Comparison of ENCODE assay signal across 9 cellular contexts in the genomic region with DNA sequence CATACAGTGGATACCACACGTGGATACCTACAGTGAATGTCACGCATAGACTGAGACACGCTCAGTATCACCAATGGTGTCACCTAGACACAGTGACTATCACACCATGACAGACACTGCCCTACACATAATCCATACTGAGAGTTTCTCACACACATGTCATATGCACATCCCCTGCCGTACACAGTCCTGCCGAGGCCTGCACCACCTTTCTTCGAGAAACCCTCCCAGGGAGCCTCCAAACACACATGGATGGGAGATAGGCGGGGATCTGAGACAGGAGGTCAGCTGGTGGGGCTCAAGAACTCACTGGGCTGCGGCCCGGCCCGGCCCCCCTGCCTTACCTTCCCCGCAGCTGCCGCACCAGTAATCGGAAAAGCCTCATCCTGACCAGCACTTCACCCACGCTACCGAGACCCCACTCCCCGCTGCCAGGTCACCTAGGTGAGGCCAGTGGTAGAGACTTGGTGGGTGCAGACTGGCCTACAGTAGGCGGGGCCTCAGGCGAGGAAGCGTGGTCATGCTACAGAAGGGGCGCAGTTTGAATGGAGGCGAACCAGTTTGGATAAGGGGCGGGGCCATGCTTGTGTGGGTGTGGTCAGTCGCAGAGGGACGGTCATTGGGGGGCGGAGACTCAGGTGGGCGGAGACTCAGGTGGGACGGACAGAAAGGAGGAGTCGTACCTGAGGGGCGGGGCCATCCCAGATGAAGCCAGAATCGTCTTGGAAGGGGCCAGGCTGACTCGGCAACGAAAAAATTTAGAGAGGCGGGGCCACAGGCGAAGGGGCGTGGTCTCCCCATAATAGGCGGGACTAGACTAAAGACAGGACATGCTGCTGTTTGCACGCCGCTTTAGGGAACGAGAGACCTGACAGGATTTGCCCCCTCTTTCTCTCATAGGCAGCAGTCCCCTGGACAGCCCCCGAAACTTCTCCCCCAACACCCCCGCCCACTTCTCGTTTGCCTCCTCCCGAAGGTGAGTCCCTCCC. TPM values are rescaled to one million over a fixed set of nuclear protein-coding genes. Genes with fewer than 3 reads are reported as not detected.
DNase-seq lines count a peak whose midpoint lies in the region; ATAC-seq and TF ChIP-seq lines count a peak whose summit lies in the region.
"Had no signal": no experiment of that assay in that cellular context is flagged by ENCODE, and none has a peak within 500 bp of the region (broad histone marks: within the 10 kb centered on the region; RNA-seq: fewer than 3 reads in every experiment).

No MANE protein-coding gene starts in this region.

- intact Hi-C loops in lower leg skin (cut with DNase I; ENCODE audit: low total_unique reads): loop anchor here (5.0 kb wide), 1 partner anchor 73 kb away; no protein-coding TSS in a partner anchor

- TF ChIP-seq POLR2A in lower leg skin (IDR thresholded peaks at IDR 0.05): no peak

- H3K27me3 Mint-ChIP-seq in H9 (ENCODE audit: low read depth) (peaks cover 15% of the 10 kb centered on the region), type B pancreatic cell (peaks cover 77% of the 10 kb centered on the region)

- H3K4me3 ChIP-seq in BLaER1: peak overlapping the region; percentile 28; the same call in 1 of the 2 replicates
- no peak overlapping the region for H3K4me3 ChIP-seq in SJSA1
- peak overlapping the region; percentile 16 for H3K4me3 ChIP-seq in lower leg skin (ENCODE audit: low read depth, poor library complexity, severe bottlenecking)

- H2AK5ac ChIP-seq in H9 (ENCODE audit: insufficient read length, low read length): no peak overlapping the region

- no peak overlapping the region for H2BK12ac ChIP-seq in H9 (ENCODE audit: insufficient read length, low read depth, low read length)

- H3K27me3 ChIP-seq in BLaER1 (peaks cover 81% of the 10 kb centered on the region), H9 (ENCODE audit: insufficient read depth, low read length) (no peaks in the 10 kb centered on the region), SJSA1 (replicated peaks) (peaks cover 65% of the 10 kb centered on the region)

- H3K4me1 ChIP-seq in BLaER1: peaks cover 36% of the 10 kb centered on the region
- peaks cover 2% of the 10 kb centered on the region; the same call in 1 of the 2 replicates for H3K4me1 ChIP-seq in H9 (ENCODE audit: insufficient read depth, low read length)
- peaks cover 20% of the 10 kb centered on the region for H3K4me1 ChIP-seq in SJSA1 (replicated peaks)

- H4K5ac ChIP-seq in H9 (ENCODE audit: insufficient read length, low read depth, low read length): no peak overlapping the region

- no peak overlapping the region for H3K56ac ChIP-seq in H9 (ENCODE audit: insufficient read length, low read depth, low read length)

- H3K36me3 ChIP-seq in BLaER1 (no peaks in the 10 kb centered on the region), SJSA1 (no peaks in the 10 kb centered on the region)
- H3K36me3 ChIP-seq: neutrophil had no signal

- no peak overlapping the region for H2BK20ac ChIP-seq in H9 (ENCODE audit: low read depth, low read length, poor library complexity, severe bottlenecking)

- no peak overlapping the region for H2BK15ac ChIP-seq in H9 (ENCODE audit: low read depth, low read length)

- peaks cover 0 to 8% (median 8%) of the 10 kb centered on the region in 3 experiments; a peak in 6 of 7 replicates for H3K36me3 Mint-ChIP-seq in H9 (ENCODE audit: insufficient read depth in 1 of 3, low read depth in 3 of 3)
- H3K36me3 Mint-ChIP-seq in type B pancreatic cell: no peaks in the 10 kb centered on the region

- H3K23me2 ChIP-seq in H9 (ENCODE audit: insufficient read length, low read depth, low read length, poor library complexity, severe bottlenecking): peaks cover 2% of the 10 kb centered on the region

- no peaks in the 10 kb centered on the region for H3K79me1 ChIP-seq in H9 (ENCODE audit: insufficient read depth, low read depth, low read length, poor library complexity, severe bottlenecking)

- no peak for ATAC-seq in HG02759 (IDR thresholded peaks at IDR 0.05; ENCODE audit: unreplicated experiment)

- no peak overlapping the region for H4K91ac ChIP-seq in H9 (ENCODE audit: insufficient read length, low read depth, low read length)

- no peak overlapping the region for H2BK120ac ChIP-seq in H9 (ENCODE audit: low read depth, low read length, poor library complexity, severe bottlenecking)

- H3K4me2 ChIP-seq in BLaER1: peak overlapping the region; percentile 66
- peak overlapping the region; percentile 48 for H3K4me2 ChIP-seq in H9 (ENCODE audit: insufficient read depth, insufficient read length, low read length)

- peak; percentile 98 for DNase-seq in H9
- DNase-seq in SJSA1 (ENCODE audit: low read depth in 1 of 2, low spot score in 2 of 2): peak; percentile 28 to 76
- peak; percentile 89 for DNase-seq in cerebellum (ENCODE audit: low spot score)
- peak in 1 of 2 donors; percentile 46 for DNase-seq in lower leg skin (ENCODE audit: low spot score in 2 of 2)
- DNase-seq in type B pancreatic cell (ENCODE audit: extremely low spot score, unreplicated experiment): peak; percentile 87
- no peak for DNase-seq in effector CD4-positive, alpha-beta T cell

- H4K8ac ChIP-seq in H9 (replicated peaks; ENCODE audit: insufficient read length, low read depth, low read length): no peak overlapping the region

- H3K79me2 ChIP-seq in H9 (ENCODE audit: insufficient read depth, low read length): no peaks in the 10 kb centered on the region

- H3K9ac ChIP-seq in BLaER1 (no peak overlapping the region), H9 (ENCODE audit: extremely low read depth, insufficient read length, low read length) (no peak overlapping the region)

- H3K9me3 Mint-ChIP-seq in H9: no peaks in the 10 kb centered on the region; a peak in 1 of 5 replicates
- H3K9me3 Mint-ChIP-seq in type B pancreatic cell: no peaks in the 10 kb centered on the region

- no peak overlapping the region for H3K23ac ChIP-seq in H9 (ENCODE audit: insufficient read length, low read depth, low read length)

- H3K27ac ChIP-seq in BLaER1 (no peak overlapping the region), H9 (ENCODE audit: insufficient read length, low read depth, low read length) (no peak overlapping the region), SJSA1 (no peak overlapping the region)
- H3K27ac ChIP-seq: neutrophil had no signal

- no CpG with 5 or more reads among the region's 43 CpGs for WGBS in H9 (ENCODE audit: extremely low coverage, insufficient read length, low lambda C conversion rate)
- WGBS in lower leg skin, 2 donors: 22 to 23% methylated on average over 43 of the region's 43 CpGs

- peak overlapping the region; percentile 64 to 81 for H3K4me3 Mint-ChIP-seq in H9
- peak overlapping the region; percentile 83 for H3K4me3 Mint-ChIP-seq in type B pancreatic cell

- H2BK5ac ChIP-seq in H9 (ENCODE audit: insufficient read length, low read length): no peak overlapping the region

- no peak overlapping the region for H3T11ph ChIP-seq in H9 (ENCODE audit: low read length)

- H3K9me3 ChIP-seq in BLaER1: no peaks in the 10 kb centered on the region
- H3K9me3 ChIP-seq in H9 (ENCODE audit: control insufficient read depth, low read depth, low read length): no peaks in the 10 kb centered on the region
- no peaks in the 10 kb centered on the region for H3K9me3 ChIP-seq in SJSA1 (replicated peaks)
- H3K9me3 ChIP-seq: neutrophil had no signal

- H3K4me1 Mint-ChIP-seq in H9: peaks cover 35 to 37% of the 10 kb centered on the region in 2 experiments
- peaks cover 26% of the 10 kb centered on the region for H3K4me1 Mint-ChIP-seq in type B pancreatic cell (ENCODE audit: unreplicated experiment)

- H3K4ac ChIP-seq in H9 (ENCODE audit: low read depth, low read length): no peak overlapping the region

- H3K27ac Mint-ChIP-seq in H9 (peak overlapping the region; percentile 95 to 99 (median 99); a peak in 5 of 7 replicates), type B pancreatic cell (peak overlapping the region; percentile 61)

- H4K20me1 ChIP-seq in BLaER1 (peaks cover 48% of the 10 kb centered on the region), H9 (ENCODE audit: control insufficient read depth, insufficient read depth, insufficient read length) (no peaks in the 10 kb centered on the region)

- H2AFZ ChIP-seq in H9 (ENCODE audit: low read length): no peak overlapping the region

- no peak overlapping the region for H3K14ac ChIP-seq in H9 (ENCODE audit: insufficient read depth, low read length)

- H3K18ac ChIP-seq in H9 (ENCODE audit: insufficient read length, low read depth, low read length): no peak overlapping the region

- TF ChIP-seq CTCF in H9 (conservative IDR thresholded peaks at IDR 0.05) (no peak), lower leg skin (IDR thresholded peaks at IDR 0.05) (no peak), type B pancreatic cell (conservative IDR thresholded peaks at IDR 0.05) (no peak)

RNA-seq across cellular contexts. Expression of a gene that starts 2.1 kb away (rescaled TPM):
- total RNA-seq in H9 (2021) (11.8 and 15.1 TPM in 2 replicates), cerebellum (65.7 TPM), lower leg skin (10 to 100 TPM in 2 of 4 donors, 1 to 10 TPM in 2; 5.9 to 20.8 (median 10.3) TPM), type B pancreatic cell (ENCODE audit: low replicate concordance) (1.9 and 3.5 TPM in 2 replicates)
- not detected in 2 replicates for total RNA-seq in SJSA1 (2014; rRNA removed; shearing (Covaris generic))

RNA-seq across cellular contexts. Expression of a gene that starts 6.0 kb away (rescaled TPM):
- total RNA-seq in H9 (2021) (5.6 and 6.4 TPM in 2 replicates), cerebellum (0.64 TPM), lower leg skin (not detected), type B pancreatic cell (ENCODE audit: low replicate concordance) (not detected in 2 replicates)
- total RNA-seq in SJSA1 (2014; rRNA removed; shearing (Covaris generic)): not detected in 2 replicates

RNA-seq across cellular contexts. Expression of a gene that starts 34.0 kb away (rescaled TPM):
- total RNA-seq in H9 (2021): 79.5 and 86.0 TPM in 2 replicates
- 68.8 and 78.9 TPM in 2 replicates for total RNA-seq in SJSA1 (2014; rRNA removed; shearing (Covaris generic))
- total RNA-seq in cerebellum: 13.6 TPM
- 1 to 10 TPM; 3.3 to 7.8 (median 5.9) TPM for total RNA-seq in lower leg skin
- total RNA-seq in type B pancreatic cell (ENCODE audit: low replicate concordance): 13.7 and 37.2 TPM in 2 replicates

RNA-seq across cellular contexts. Expression of a gene that starts 38.5 kb away (rescaled TPM):
- total RNA-seq in H9 (2021) (45.8 and 48.1 TPM in 2 replicates), cerebellum (not detected), lower leg skin (1 to 10 TPM in 1 of 4 donors, not detected in 3; 1.6 TPM), type B pancreatic cell (ENCODE audit: low replicate concordance) (10.1 and 19.4 TPM in 2 replicates)
- total RNA-seq in SJSA1 (2014; rRNA removed; shearing (Covaris generic)): not detected in 2 replicates

RNA-seq across cellular contexts. Expression of a gene that starts 38.8 kb away (rescaled TPM):
- total RNA-seq in H9 (2021): 468 and 485 TPM in 2 replicates
- total RNA-seq in SJSA1 (2014; rRNA removed; shearing (Covaris generic)): 4.6 and 8.7 TPM in 2 replicates
- 150 TPM for total RNA-seq in cerebellum
- total RNA-seq in lower leg skin: 100 to 1,000 TPM; 266 to 459 (median 327) TPM
- total RNA-seq in type B pancreatic cell (ENCODE audit: low replicate concordance): 416 and 497 TPM in 2 replicates
